11 cellular contexts compared by ENCODE assay signal in the genomic region with DNA sequence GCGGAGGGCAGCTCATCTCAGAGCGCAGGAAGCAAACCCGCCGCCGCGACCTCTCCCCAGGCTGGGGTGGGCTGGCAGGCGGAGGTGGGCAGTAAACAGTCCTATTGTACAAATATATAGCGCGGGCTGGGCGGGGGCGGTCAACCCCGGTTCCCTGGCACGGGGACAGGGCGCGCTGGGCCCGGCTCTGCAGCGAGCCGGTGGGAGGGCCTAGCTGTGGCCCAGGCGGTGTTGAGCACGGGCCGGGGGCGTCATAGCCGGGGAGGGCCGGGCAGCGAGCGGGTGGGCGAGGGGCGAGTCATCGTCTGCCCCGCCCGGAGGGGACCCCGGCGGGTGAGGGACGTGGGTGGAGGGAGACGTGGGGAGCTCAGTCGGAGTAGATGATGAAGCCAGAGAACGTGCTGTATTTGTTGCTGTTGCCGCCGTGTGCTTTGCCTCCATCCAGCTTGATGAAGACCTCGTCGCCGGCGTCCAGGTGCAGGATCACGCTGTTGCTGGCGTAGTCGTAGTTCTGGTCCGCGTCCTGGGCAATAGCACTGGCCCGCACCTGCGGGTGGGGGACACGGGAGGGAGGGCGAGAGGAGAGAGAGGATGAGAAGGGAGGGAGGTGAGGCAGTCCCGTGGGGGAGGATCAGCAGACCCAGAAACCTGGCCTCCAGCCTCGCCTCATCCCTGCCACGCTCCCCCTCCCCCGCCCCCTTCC. TPM values are rescaled to one million over a fixed set of nuclear protein-coding genes. Genes with fewer than 3 reads are reported as not detected.
A peak's percentile ranks its signal among the peaks of the same experiment; 100 is the strongest.
DNase-seq lines count a peak whose midpoint lies in the region; ATAC-seq, FAIRE-seq and TF ChIP-seq lines count a peak whose summit lies in the region.
"Had no signal": no experiment of that assay in that cellular context is flagged by ENCODE, and none has a peak within 500 bp of the region (broad histone marks: within the 10 kb centered on the region; RNA-seq: fewer than 3 reads in every experiment).

No MANE protein-coding gene starts in this region.

- H3K36me3 Mint-ChIP-seq in activated naive CD8-positive, alpha-beta T cell treated with anti-CD3 and anti-CD28 coated beads for 36 hours = no peaks in the 10 kb centered on the region
- no peaks in the 10 kb centered on the region for H3K36me3 Mint-ChIP-seq in CD4-positive, alpha-beta T cell (ENCODE audit: low read depth)

- H3K36me3 ChIP-seq in mesendoderm (ENCODE audit: control insufficient read depth, insufficient read depth, low read length) = no peaks in the 10 kb centered on the region
- H3K36me3 ChIP-seq: neutrophil had no signal

- H3K27ac ChIP-seq in A549 (peak overlapping the region in 1 of 2 experiments; percentile 37; a peak in 3 of 6 replicates), mesendoderm (ENCODE audit: low read depth, low read length) (no peak overlapping the region)
- H3K27ac ChIP-seq in CD4-positive, alpha-beta T cell (ENCODE audit: low read depth, low read length) = no peak overlapping the region
- H3K27ac ChIP-seq: neutrophil had no signal

- POLR2A ChIA-PET in A549 (lab: Yijun Ruan, JAX) = interaction anchor here (0.5 kb wide), 1 partner anchor 8 kb away, joined by 3 read pairs; the partner anchor contains the start of gene C1QL1
- POLR2A ChIA-PET in CD4-positive, alpha-beta T cell (lab: Charles Lee) = no interaction called here

- no peak for TF ChIP-seq RAD21 in A549 (conservative IDR thresholded peaks at IDR 0.05 in 1 of 2, IDR thresholded peaks at IDR 0.05 in 1 of 2)

- WGBS in A549 (ENCODE audit: missing lambda C conversion rate) = 94% methylated on average over 53 of the region's 56 CpGs
- WGBS in mesendoderm (ENCODE audit: extremely low coverage, insufficient coverage, low lambda C conversion rate) = no CpG with 5 or more reads among the region's 56 CpGs

- H3K4me1 Mint-ChIP-seq in activated naive CD8-positive, alpha-beta T cell treated with anti-CD3 and anti-CD28 coated beads for 36 hours = peaks cover 6% of the 10 kb centered on the region
- peaks cover 5% of the 10 kb centered on the region for H3K4me1 Mint-ChIP-seq in CD4-positive, alpha-beta T cell (ENCODE audit: low read depth)
- H3K4me1 Mint-ChIP-seq: central memory CD8-positive, alpha-beta T cell had no signal

- H3K4me2 ChIP-seq in A549 = 0 out of 3 replicates have a peak overlapping the region, but pooled peaks have one; percentile 17
- peak overlapping the region; percentile 43 for H3K4me2 ChIP-seq in mesendoderm (ENCODE audit: low read length)

- H2BK120ac ChIP-seq in mesendoderm (ENCODE audit: low read depth, low read length) = no peak overlapping the region

- peak overlapping the region; percentile 28 for H3K9ac ChIP-seq in mesendoderm (ENCODE audit: low read length)

- TF ChIP-seq CTCF in A549 (IDR thresholded peaks at IDR 0.05) = no peak
- TF ChIP-seq CTCF in CD4-positive, alpha-beta T cell (IDR thresholded peaks at IDR 0.05) = no peak

- H3K4me3 Mint-ChIP-seq in activated naive CD8-positive, alpha-beta T cell treated with anti-CD3 and anti-CD28 coated beads for 36 hours = peak overlapping the region; percentile 37
- H3K4me3 Mint-ChIP-seq in CD4-positive, alpha-beta T cell = no peak overlapping the region
- H3K4me3 Mint-ChIP-seq: central memory CD8-positive, alpha-beta T cell had no signal

- H3K4me3 ChIP-seq in A549 (no peak overlapping the region), mesendoderm (ENCODE audit: low read length) (no peak overlapping the region)

- no peak overlapping the region for H3K18ac ChIP-seq in mesendoderm (ENCODE audit: low read length)

- H3K56ac ChIP-seq in mesendoderm (ENCODE audit: low read length) = peak overlapping the region; percentile 68

- no peak for TF ChIP-seq POLR2A in A549 (IDR thresholded peaks at IDR 0.05; ENCODE audit: low read length)

- intact Hi-C loops in CD4-positive, alpha-beta T cell (cut with DNase I, micrococcal nuclease) = no loop called here
- intact Hi-C loops in left colon (cut with DNase I, micrococcal nuclease) = no loop called here

- ATAC-seq in A549 = no peak
- no peak for ATAC-seq in HG03135 (IDR thresholded peaks at IDR 0.05; ENCODE audit: unreplicated experiment)
- ATAC-seq in CD4-positive, alpha-beta T cell (ENCODE audit: poor library complexity) = no peak
- no peak for ATAC-seq in left colon

- no peak overlapping the region for H2BK15ac ChIP-seq in mesendoderm (replicated peaks; ENCODE audit: low read depth)

- H3K23ac ChIP-seq in mesendoderm (ENCODE audit: low read length) = no peak overlapping the region

- H3K79me1 ChIP-seq in mesendoderm (ENCODE audit: low read length) = no peaks in the 10 kb centered on the region

- H3K4me1 ChIP-seq in A549 = peaks cover 18% of the 10 kb centered on the region
- H3K4me1 ChIP-seq in mesendoderm (ENCODE audit: control insufficient read depth, low read depth, low read length) = no peaks in the 10 kb centered on the region

- H3K9me3 Mint-ChIP-seq in activated naive CD8-positive, alpha-beta T cell treated with anti-CD3 and anti-CD28 coated beads for 36 hours = no peaks in the 10 kb centered on the region
- no peaks in the 10 kb centered on the region for H3K9me3 Mint-ChIP-seq in CD4-positive, alpha-beta T cell
- H3K9me3 Mint-ChIP-seq: central memory CD8-positive, alpha-beta T cell had no signal

- DNase-seq in A549 (ENCODE audit: low read depth in 1 of 2, low spot score in 1 of 2) (no peak), D341Med (ENCODE audit: low spot score) (peak; percentile 43), mesendoderm (no peak), NK-92 (lab: John Stamatoyannopoulos, UW; ENCODE audit: unreplicated experiment) (no peak), left colon (no peak)
- DNase-seq in activated naive CD8-positive, alpha-beta T cell treated with anti-CD3 and anti-CD28 coated beads for 36 hours = no peak
- DNase-seq in CD4-positive, alpha-beta T cell = no peak
- DNase-seq: NCI-H524 treated with DMSO at 0.1 percent for 48 hours had no signal

- no peak overlapping the region for H3K4ac ChIP-seq in mesendoderm (ENCODE audit: low read depth, low read length)

- peaks cover 60% of the 10 kb centered on the region for H3K27me3 Mint-ChIP-seq in activated naive CD8-positive, alpha-beta T cell treated with anti-CD3 and anti-CD28 coated beads for 36 hours
- H3K27me3 Mint-ChIP-seq in CD4-positive, alpha-beta T cell = peaks cover 72% of the 10 kb centered on the region

- no peaks in the 10 kb centered on the region for H3K9me3 ChIP-seq in A549
- no peaks in the 10 kb centered on the region for H3K9me3 ChIP-seq in CD4-positive, alpha-beta T cell (ENCODE audit: control insufficient read depth, low read length)
- H3K9me3 ChIP-seq: neutrophil had no signal

- no peaks in the 10 kb centered on the region for H3K27me3 ChIP-seq in mesendoderm (ENCODE audit: insufficient read depth, low read length, poor library complexity)
- peaks cover 32% of the 10 kb centered on the region for H3K27me3 ChIP-seq in CD4-positive, alpha-beta T cell (ENCODE audit: control insufficient read depth, insufficient read depth, low read length)

- H3K27ac Mint-ChIP-seq in activated naive CD8-positive, alpha-beta T cell treated with anti-CD3 and anti-CD28 coated beads for 36 hours = no peak overlapping the region
- H3K27ac Mint-ChIP-seq in CD4-positive, alpha-beta T cell = no peak overlapping the region

- H4K5ac ChIP-seq in mesendoderm (ENCODE audit: low read length) = no peak overlapping the region

- H2AK5ac ChIP-seq in mesendoderm (ENCODE audit: low read length) = no peak overlapping the region

- no peak for TF ChIP-seq EP300 in A549 (IDR thresholded peaks at IDR 0.05)

- no peak overlapping the region for H4K8ac ChIP-seq in mesendoderm (ENCODE audit: low read depth, low read length)

- no peak for FAIRE-seq in A549 (lab: Jason Lieb, UNC)

- H2BK5ac ChIP-seq in mesendoderm (ENCODE audit: low read length) = no peak overlapping the region

- CTCF ChIA-PET in A549 (lab: Yijun Ruan, JAX) = interaction anchor here (0.9 to 38.8 kb wide), 5 partner anchors 9 to 61 kb away, joined by 3 to 752 read pairs (median 4); partner anchors contain the start of gene GFAP
- CTCF ChIA-PET in CD4-positive, alpha-beta T cell (lab: Charles Lee) = interaction anchor here (0.9 kb wide), 1 partner anchor 9 kb away, joined by 3 read pairs; the partner anchor contains the start of gene C1QL1

- H3K79me2 ChIP-seq in mesendoderm (ENCODE audit: control insufficient read depth, insufficient read depth, low read length) = no peaks in the 10 kb centered on the region

RNA-seq across cellular contexts. Expression of gene C1QL1, which starts 8.1 kb away (rescaled TPM):
- polyA plus RNA-seq in A549 (2011; rRNA removed) = 1.9 and 2.6 TPM in 2 replicates
- 17.3 and 27.1 TPM in 2 replicates for polyA plus RNA-seq in A549 (2012; cell fraction: cytosol; rRNA removed)
- 11.6 and 18.6 TPM in 2 replicates for polyA plus RNA-seq in A549 (2012; cell fraction: nucleus; rRNA removed)
- 7.4 to 9.3 TPM (median 8.5 TPM) in 3 replicates for polyA plus RNA-seq in A549 (2017; fragmentation: RNase III; extraction: RNeasy Plus Mini Kit Qiagen cat#74134 plus additional on column Dnase treatment)
- 2.5 TPM in 2 replicates for polyA minus RNA-seq in A549 (2011; rRNA and poly(A)+ RNA removed)
- total RNA-seq in activated naive CD8-positive, alpha-beta T cell treated with anti-CD3 and anti-CD28 coated beads for 36 hours = not detected
- polyA plus RNA-seq in mesendoderm (2013, experiment 1 of 2) = 3.5 TPM
- 3.5 TPM for polyA plus RNA-seq in mesendoderm (2013, experiment 2 of 2)
- not detected for total RNA-seq in CD4-positive, alpha-beta T cell
- 1 to 10 TPM in 1 of 2 donors, under 1 TPM in 1; 0.58 to 3.1 TPM for total RNA-seq in left colon

RNA-seq across cellular contexts. Expression of gene KIF18B, which starts 12.4 kb away (rescaled TPM):
- polyA plus RNA-seq in A549 (2011; rRNA removed) (19.6 and 20.5 TPM in 2 replicates), A549 (2017; fragmentation: RNase III; extraction: RNeasy Plus Mini Kit Qiagen cat#74134 plus additional on column Dnase treatment) (39.9 to 41.7 TPM (median 41.7 TPM) in 3 replicates)
- 53.3 and 61.3 TPM in 2 replicates for polyA plus RNA-seq in A549 (2012; cell fraction: cytosol; rRNA removed)
- 229 and 244 TPM in 2 replicates for polyA plus RNA-seq in A549 (2012; cell fraction: nucleus; rRNA removed)
- polyA minus RNA-seq in A549 (2011; rRNA and poly(A)+ RNA removed) = 48.0 and 51.0 TPM in 2 replicates
- total RNA-seq in activated naive CD8-positive, alpha-beta T cell treated with anti-CD3 and anti-CD28 coated beads for 36 hours = 10 to 100 TPM; 36.7 to 37.1 TPM
- polyA plus RNA-seq in mesendoderm (2013, experiment 1 of 2) = 23.3 TPM
- polyA plus RNA-seq in mesendoderm (2013, experiment 2 of 2) = 23.0 TPM
- total RNA-seq in CD4-positive, alpha-beta T cell = under 1 TPM; 0.05 to 0.08 TPM
- 1 to 10 TPM; 3.0 to 8.8 TPM for total RNA-seq in left colon

RNA-seq across cellular contexts. Expression of gene GFAP, which starts 44.7 kb away (rescaled TPM):
- polyA plus RNA-seq in A549 (2011; rRNA removed) (1.8 and 2.1 TPM in 2 replicates), A549 (2017; fragmentation: RNase III; extraction: RNeasy Plus Mini Kit Qiagen cat#74134 plus additional on column Dnase treatment) (1.2 to 1.5 TPM (median 1.4 TPM) in 3 replicates)
- polyA plus RNA-seq in A549 (2012; cell fraction: cytosol; rRNA removed) = 2.6 and 2.8 TPM in 2 replicates
- polyA plus RNA-seq in A549 (2012; cell fraction: nucleus; rRNA removed) = 1.3 and 2.1 TPM in 2 replicates
- 0.83 and 1.6 TPM in 2 replicates for polyA minus RNA-seq in A549 (2011; rRNA and poly(A)+ RNA removed)
- not detected for total RNA-seq in activated naive CD8-positive, alpha-beta T cell treated with anti-CD3 and anti-CD28 coated beads for 36 hours
- 0.22 TPM for polyA plus RNA-seq in mesendoderm (2013, experiment 1 of 2)
- polyA plus RNA-seq in mesendoderm (2013, experiment 2 of 2) = 0.27 TPM
- not detected for total RNA-seq in CD4-positive, alpha-beta T cell
- under 1 TPM; 0.11 to 0.37 TPM for total RNA-seq in left colon
